Comparison of ENCODE assay signal across 1 cellular context in the genomic region with DNA sequence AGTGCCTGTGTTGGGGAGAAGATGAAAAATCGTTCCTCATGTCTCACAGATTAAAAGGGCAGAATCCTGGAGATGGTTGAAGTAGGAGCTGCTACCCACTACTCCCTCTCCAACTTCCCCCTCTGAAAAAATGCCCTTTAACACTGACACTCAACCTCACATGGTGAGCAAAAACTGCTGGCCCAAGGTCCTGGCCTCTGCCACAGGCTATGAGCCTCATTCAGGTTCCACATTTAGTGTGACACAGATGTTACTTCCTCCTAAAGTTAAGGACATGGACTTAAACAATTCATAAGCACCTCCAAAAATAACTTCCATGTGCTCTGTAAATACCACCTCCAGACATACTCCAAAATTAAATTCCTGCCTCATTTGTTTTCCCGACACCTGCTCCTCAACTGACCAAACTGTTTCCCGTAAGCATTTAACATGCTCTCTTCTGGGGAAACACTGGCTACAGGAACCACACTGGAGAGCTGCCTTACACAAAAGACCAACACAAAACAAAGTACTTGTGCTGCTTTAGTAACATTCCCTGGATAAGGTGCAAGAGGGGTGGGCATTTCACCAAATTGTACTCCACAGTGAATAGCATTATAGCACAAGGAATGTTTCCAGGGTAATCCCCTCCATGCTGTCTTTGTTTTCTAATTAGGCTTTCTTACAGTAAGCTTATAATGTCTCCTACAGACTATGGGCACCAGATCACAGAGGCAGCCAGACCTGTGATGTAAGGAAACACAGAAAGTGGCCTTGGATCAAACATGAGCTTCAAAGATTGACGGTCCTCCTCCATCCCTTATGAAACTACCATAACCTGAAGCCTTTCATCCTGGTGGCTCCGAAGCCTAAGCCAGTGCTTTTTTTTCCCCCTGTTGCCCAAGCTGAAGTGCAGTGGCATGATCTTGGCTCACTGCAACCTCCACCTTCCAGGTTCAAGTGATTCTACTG.
TF ChIP-seq lines count a peak whose summit lies in the region.

No MANE protein-coding gene starts in this region.

TF ChIP-seq in HepG2, 621 proteins besides CTCF, POLR2A, EP300 and RAD21:
- TF ChIP-seq U2AF2 (IDR thresholded peaks at IDR 0.05; ENCODE audit: low read depth, low read length) (no peak), GTF3A (CRISPR knock-in tag; conservative IDR thresholded peaks at IDR 0.05) (0 out of 2 replicates have a peak, but pooled peaks have one; percentile 37), ZC3H13 (CRISPR knock-in tag; IDR thresholded peaks at IDR 0.05) (no peak), TRIM24 (CRISPR knock-in tag; IDR thresholded peaks at IDR 0.05) (no peak), ZNF362 (CRISPR knock-in tag; IDR thresholded peaks at IDR 0.05; ENCODE audit: borderline replicate concordance) (0 out of 2 replicates have a peak, but pooled peaks have one; percentile 42), DMAP1 (CRISPR knock-in tag; IDR thresholded peaks at IDR 0.05) (no peak), ZNF296 (CRISPR knock-in tag; conservative IDR thresholded peaks at IDR 0.05) (no peak), DMTF1 (CRISPR knock-in tag; IDR thresholded peaks at IDR 0.05) (no peak), ISX (CRISPR knock-in tag; conservative IDR thresholded peaks at IDR 0.05) (no peak), ZNF577 (CRISPR knock-in tag; IDR thresholded peaks at IDR 0.05; ENCODE audit: borderline replicate concordance, low read depth) (no peak), FLYWCH1 (CRISPR knock-in tag; IDR thresholded peaks at IDR 0.05) (no peak), BCLAF1 (IDR thresholded peaks at IDR 0.05) (no peak), EHMT2 (IDR thresholded peaks at IDR 0.05; ENCODE audit: borderline replicate concordance, low read depth, low read length) (0 out of 2 replicates have a peak, but pooled peaks have one; percentile 13), IRF9 (CRISPR knock-in tag; IDR thresholded peaks at IDR 0.05; ENCODE audit: borderline replicate concordance) (no peak), POGZ (CRISPR knock-in tag; IDR thresholded peaks at IDR 0.05) (0 out of 2 replicates have a peak, but pooled peaks have one; percentile 8), AGO2 (optimal IDR thresholded peaks at IDR 0.05; ENCODE audit: low read depth, low read length) (no peak), ZMAT3 (CRISPR knock-in tag; conservative IDR thresholded peaks at IDR 0.05) (no peak), CHCHD3 (CRISPR knock-in tag; IDR thresholded peaks at IDR 0.05) (no peak), TCF7 (IDR thresholded peaks at IDR 0.05; ENCODE audit: low read depth) (peak; percentile 22; the same call in 1 of the 2 replicates), MBNL3 (CRISPR knock-in tag; conservative IDR thresholded peaks at IDR 0.05) (no peak), ZNF383 (CRISPR knock-in tag; IDR thresholded peaks at IDR 0.05; ENCODE audit: borderline replicate concordance) (0 out of 2 replicates have a peak, but pooled peaks have one; percentile 28), ARNT (IDR thresholded peaks at IDR 0.05) (no peak), TP53 (CRISPR knock-in tag; conservative IDR thresholded peaks at IDR 0.05) (no peak), PPARG (CRISPR knock-in tag; conservative IDR thresholded peaks at IDR 0.05) (no peak), ZBTB7A (CRISPR knock-in tag; IDR thresholded peaks at IDR 0.05) (no peak), CREM (IDR thresholded peaks at IDR 0.05) (no peak), CREM (CRISPR knock-in tag; IDR thresholded peaks at IDR 0.05) (no peak)
- TF ChIP-seq, protein P1, sequence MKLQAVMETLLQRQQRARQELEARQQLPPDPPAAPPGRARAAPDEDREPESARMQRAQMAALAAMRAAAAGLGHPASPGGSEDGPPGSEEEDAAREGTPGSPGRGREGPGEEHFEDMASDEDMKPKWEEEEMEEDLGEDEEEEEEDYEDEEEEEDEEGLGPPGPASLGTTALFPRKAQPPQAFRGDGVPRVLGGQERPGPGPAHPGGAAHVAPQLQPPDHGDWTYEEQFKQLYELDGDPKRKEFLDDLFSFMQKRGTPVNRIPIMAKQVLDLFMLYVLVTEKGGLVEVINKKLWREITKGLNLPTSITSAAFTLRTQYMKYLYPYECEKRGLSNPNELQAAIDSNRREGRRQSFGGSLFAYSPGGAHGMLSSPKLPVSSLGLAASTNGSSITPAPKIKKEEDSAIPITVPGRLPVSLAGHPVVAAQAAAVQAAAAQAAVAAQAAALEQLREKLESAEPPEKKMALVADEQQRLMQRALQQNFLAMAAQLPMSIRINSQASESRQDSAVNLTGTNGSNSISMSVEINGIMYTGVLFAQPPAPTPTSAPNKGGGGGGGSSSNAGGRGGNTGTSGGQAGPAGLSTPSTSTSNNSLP (IDR thresholded peaks at IDR 0.05; ENCODE audit: low read depth, low read length), result no peak
- TF ChIP-seq, protein P2, sequence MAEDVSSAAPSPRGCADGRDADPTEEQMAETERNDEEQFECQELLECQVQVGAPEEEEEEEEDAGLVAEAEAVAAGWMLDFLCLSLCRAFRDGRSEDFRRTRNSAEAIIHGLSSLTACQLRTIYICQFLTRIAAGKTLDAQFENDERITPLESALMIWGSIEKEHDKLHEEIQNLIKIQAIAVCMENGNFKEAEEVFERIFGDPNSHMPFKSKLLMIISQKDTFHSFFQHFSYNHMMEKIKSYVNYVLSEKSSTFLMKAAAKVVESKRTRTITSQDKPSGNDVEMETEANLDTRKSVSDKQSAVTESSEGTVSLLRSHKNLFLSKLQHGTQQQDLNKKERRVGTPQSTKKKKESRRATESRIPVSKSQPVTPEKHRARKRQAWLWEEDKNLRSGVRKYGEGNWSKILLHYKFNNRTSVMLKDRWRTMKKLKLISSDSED (CRISPR knock-in tag; IDR thresholded peaks at IDR 0.05), result no peak
- TF ChIP-seq, protein P3, sequence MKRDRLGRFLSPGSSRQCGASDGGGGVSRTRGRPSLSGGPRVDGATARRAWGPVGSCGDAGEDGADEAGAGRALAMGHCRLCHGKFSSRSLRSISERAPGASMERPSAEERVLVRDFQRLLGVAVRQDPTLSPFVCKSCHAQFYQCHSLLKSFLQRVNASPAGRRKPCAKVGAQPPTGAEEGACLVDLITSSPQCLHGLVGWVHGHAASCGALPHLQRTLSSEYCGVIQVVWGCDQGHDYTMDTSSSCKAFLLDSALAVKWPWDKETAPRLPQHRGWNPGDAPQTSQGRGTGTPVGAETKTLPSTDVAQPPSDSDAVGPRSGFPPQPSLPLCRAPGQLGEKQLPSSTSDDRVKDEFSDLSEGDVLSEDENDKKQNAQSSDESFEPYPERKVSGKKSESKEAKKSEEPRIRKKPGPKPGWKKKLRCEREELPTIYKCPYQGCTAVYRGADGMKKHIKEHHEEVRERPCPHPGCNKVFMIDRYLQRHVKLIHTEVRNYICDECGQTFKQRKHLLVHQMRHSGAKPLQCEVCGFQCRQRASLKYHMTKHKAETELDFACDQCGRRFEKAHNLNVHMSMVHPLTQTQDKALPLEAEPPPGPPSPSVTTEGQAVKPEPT (CRISPR knock-in tag; IDR thresholded peaks at IDR 0.05; ENCODE audit: low read depth), result 0 out of 2 replicates have a peak, but pooled peaks have one; percentile 37
- TF ChIP-seq, protein P4, sequence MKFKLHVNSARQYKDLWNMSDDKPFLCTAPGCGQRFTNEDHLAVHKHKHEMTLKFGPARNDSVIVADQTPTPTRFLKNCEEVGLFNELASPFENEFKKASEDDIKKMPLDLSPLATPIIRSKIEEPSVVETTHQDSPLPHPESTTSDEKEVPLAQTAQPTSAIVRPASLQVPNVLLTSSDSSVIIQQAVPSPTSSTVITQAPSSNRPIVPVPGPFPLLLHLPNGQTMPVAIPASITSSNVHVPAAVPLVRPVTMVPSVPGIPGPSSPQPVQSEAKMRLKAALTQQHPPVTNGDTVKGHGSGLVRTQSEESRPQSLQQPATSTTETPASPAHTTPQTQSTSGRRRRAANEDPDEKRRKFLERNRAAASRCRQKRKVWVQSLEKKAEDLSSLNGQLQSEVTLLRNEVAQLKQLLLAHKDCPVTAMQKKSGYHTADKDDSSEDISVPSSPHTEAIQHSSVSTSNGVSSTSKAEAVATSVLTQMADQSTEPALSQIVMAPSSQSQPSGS (CRISPR knock-in tag; IDR thresholded peaks at IDR 0.05), result no peak
- TF ChIP-seq, protein P5, sequence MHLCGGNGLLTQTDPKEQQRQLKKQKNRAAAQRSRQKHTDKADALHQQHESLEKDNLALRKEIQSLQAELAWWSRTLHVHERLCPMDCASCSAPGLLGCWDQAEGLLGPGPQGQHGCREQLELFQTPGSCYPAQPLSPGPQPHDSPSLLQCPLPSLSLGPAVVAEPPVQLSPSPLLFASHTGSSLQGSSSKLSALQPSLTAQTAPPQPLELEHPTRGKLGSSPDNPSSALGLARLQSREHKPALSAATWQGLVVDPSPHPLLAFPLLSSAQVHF (CRISPR knock-in tag; IDR thresholded peaks at IDR 0.05), result no peak
